Comparison of ENCODE assay signal across 9 cellular contexts in genomic region chr2:101698419-101699190, GRCh38. TPM values are rescaled to one million over a fixed set of nuclear protein-coding genes. Genes with fewer than 3 reads are reported as not detected.
A peak's percentile ranks its signal among the peaks of the same experiment; 100 is the strongest.
DNase-seq lines count a peak whose midpoint lies in the region; ATAC-seq and TF ChIP-seq lines count a peak whose summit lies in the region.
"Had no signal": no experiment of that assay in that cellular context is flagged by ENCODE, and none has a peak within 500 bp of the region (broad histone marks: within the 10 kb centered on the region; RNA-seq: fewer than 3 reads in every experiment).

No MANE protein-coding gene starts in this region.

- H3K9ac ChIP-seq in rectal smooth muscle tissue (ENCODE audit: low read length): peak overlapping the region; percentile 63

- H3K4me1 ChIP-seq in esophagus squamous epithelium (peaks cover 15 to 63% (median 18%) of the 10 kb centered on the region in 3 donors), rectal smooth muscle tissue (ENCODE audit: control insufficient read depth, insufficient read depth, low read length) (peaks cover 4% of the 10 kb centered on the region)

- no peak for TF ChIP-seq POLR2A in esophagus squamous epithelium (IDR thresholded peaks at IDR 0.05)

- no peak for TF ChIP-seq CTCF in GM12864 (IDR thresholded peaks at IDR 0.05; ENCODE audit: low read depth, low read length, missing control alignments)
- no peak for TF ChIP-seq CTCF in esophagus squamous epithelium (IDR thresholded peaks at IDR 0.05)
- TF ChIP-seq CTCF in natural killer cell (IDR thresholded peaks at IDR 0.05): no peak

- ATAC-seq in natural killer cell (no peak), HG03469 (IDR thresholded peaks at IDR 0.05; ENCODE audit: unreplicated experiment) (no peak)

- H3K27me3 Mint-ChIP-seq in natural killer cell (ENCODE audit: low read depth in 2 of 2): no peaks in the 10 kb centered on the region
- H3K27me3 Mint-ChIP-seq: naive thymus-derived CD8-positive, alpha-beta T cell had no signal

- H3K27me3 ChIP-seq in esophagus squamous epithelium: no peaks in the 10 kb centered on the region
- no peaks in the 10 kb centered on the region for H3K27me3 ChIP-seq in rectal smooth muscle tissue (ENCODE audit: control insufficient read depth, insufficient read depth, low read length)

- H3K4me3 ChIP-seq in GM12864 (ENCODE audit: low read depth, low read length): peak overlapping the region; percentile 39
- peak overlapping the region; percentile 52 to 87 (median 72) for H3K4me3 ChIP-seq in esophagus squamous epithelium
- H3K4me3 ChIP-seq in rectal smooth muscle tissue (ENCODE audit: low read length): peak overlapping the region; percentile 75

- peaks cover 0 to 8% (median 0%) of the 10 kb centered on the region in 3 donors for H3K9me3 ChIP-seq in esophagus squamous epithelium

- intact Hi-C loops in esophagus squamous epithelium (cut with DNase I): loop anchor here (5.0 kb wide), 1 partner anchor 129 kb away; no protein-coding TSS in a partner anchor
- intact Hi-C loops in natural killer cell (cut with micrococcal nuclease): loop anchor here (5.0 kb wide), 1 partner anchor 124 kb away; no protein-coding TSS in a partner anchor

- no peak overlapping the region for H3K4me3 Mint-ChIP-seq in natural killer cell

- no peaks in the 10 kb centered on the region for H3K9me3 Mint-ChIP-seq in natural killer cell

- H3K36me3 Mint-ChIP-seq in natural killer cell: no peaks in the 10 kb centered on the region

- DNase-seq in ACHN (peak; percentile 44), GM12864 (ENCODE audit: low read depth) (no peak), RPMI7951 (ENCODE audit: low read depth) (peak; percentile 31), esophagus squamous epithelium (lab: John Stamatoyannopoulos, UW) (no peak), natural killer cell (no peak)
- no peak for DNase-seq in stimulated activated CD4-positive, alpha-beta T cell treated with anti-CD3 and anti-CD28 coated beads, Interleukin-4, amount 100 ng/mL, for 4 hours

- H3K4me1 Mint-ChIP-seq in natural killer cell: peaks cover 29 to 32% of the 10 kb centered on the region in 2 donors

- 3 to 5% methylated on average over 11 to 14 of the region's 15 CpGs for WGBS in esophagus squamous epithelium, 2 donors

- H3K27ac ChIP-seq in esophagus squamous epithelium (peak overlapping the region; percentile 84 to 94 (median 89)), rectal smooth muscle tissue (ENCODE audit: low read depth, low read length) (no peak overlapping the region)

- in situ Hi-C loops in ACHN (cut with HindIII; ENCODE audit: low pct_ligation_motif_present, low pct_unique_long_range_greater_than_20kb, low sequenced_read_pairs): no loop called here

- no peak overlapping the region for H3K27ac Mint-ChIP-seq in natural killer cell

- H3K36me3 ChIP-seq in esophagus squamous epithelium: peaks cover 0 to 11% (median 0%) of the 10 kb centered on the region in 3 donors
- H3K36me3 ChIP-seq in rectal smooth muscle tissue (ENCODE audit: control insufficient read depth, insufficient read depth, low read length): no peaks in the 10 kb centered on the region

RNA-seq across cellular contexts. Expression of gene MAP4K4, which starts 1.1 kb away (rescaled TPM):
- total RNA-seq in RPMI7951 (2014; rRNA removed; shearing (Covaris generic)): 71.3 and 77.5 TPM in 2 replicates
- total RNA-seq in esophagus squamous epithelium (100 to 1,000 TPM in 1 of 4 donors, 10 to 100 TPM in 3; 46.0 to 121 (median 53.9) TPM), natural killer cell (10 to 100 TPM; 60.2 to 80.3 (median 66.5) TPM)

Comparison
In these comparisons a context has a peak if more than half of its experiments do, and no peak if none do; other contexts are left out.
1. DNase-seq: peak in ACHN (single experiment) and RPMI7951 (single experiment); none in GM12864 (single experiment), esophagus squamous epithelium (single experiment), natural killer cell (single experiment) and stimulated activated CD4-positive, alpha-beta T cell treated with anti-CD3 and anti-CD28 coated beads, Interleukin-4, amount 100 ng/mL, for 4 hours (0 of 2).
2. Peak in every context shown above with its lines, with median percentiles within 50 percentile points of each other: H3K4me3 ChIP-seq.